ENCODE assay signal across 11 cellular contexts in the genomic region with DNA sequence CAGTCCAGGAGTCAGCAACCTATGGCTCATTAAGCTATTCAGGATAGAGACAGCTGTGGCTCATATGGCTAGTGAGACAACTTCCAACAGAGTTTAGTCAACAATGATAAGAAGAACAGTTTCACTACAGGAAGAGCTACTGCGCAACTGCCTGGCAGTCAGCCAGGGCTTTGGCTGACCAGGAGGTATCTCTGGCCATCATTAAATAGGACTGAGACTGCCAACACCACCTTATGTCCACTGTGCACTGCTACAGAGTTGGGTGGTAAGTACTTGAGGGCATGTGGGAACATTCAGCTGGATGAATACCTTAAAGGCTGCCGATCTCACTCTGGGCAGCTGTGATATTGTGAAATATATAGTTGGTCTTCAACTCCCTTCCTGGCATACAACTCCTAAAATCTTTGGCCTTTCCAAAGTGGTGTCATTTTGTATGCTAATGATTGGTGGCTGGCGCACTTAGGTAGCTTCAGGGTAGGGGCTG. TPM values are rescaled to one million over a fixed set of nuclear protein-coding genes. Genes with fewer than 3 reads are reported as not detected.
A peak's percentile ranks its signal among the peaks of the same experiment; 100 is the strongest.
DNase-seq lines count a peak whose midpoint lies in the region; ATAC-seq and TF ChIP-seq lines count a peak whose summit lies in the region.
"Had no signal": no experiment of that assay in that cellular context is flagged by ENCODE, and none has a peak within 500 bp of the region (broad histone marks: within the 10 kb centered on the region; RNA-seq: fewer than 3 reads in every experiment).

No MANE protein-coding gene starts in this region.

- H3K4me3 ChIP-seq in cardiac fibroblast (replicated peaks in 1 of 2; ENCODE audit: low read depth in 2 of 2, low read length in 2 of 2): peak overlapping the region in 1 of 2 donors; percentile 18
- H3K4me3 ChIP-seq in mucosa of descending colon: no peak overlapping the region

- H3K4me1 ChIP-seq in mucosa of descending colon (ENCODE audit: low read depth): peaks cover 5% of the 10 kb centered on the region

- no peaks in the 10 kb centered on the region for H3K36me3 ChIP-seq in mucosa of descending colon (ENCODE audit: low read depth)

- no peaks in the 10 kb centered on the region for H3K9me3 ChIP-seq in mucosa of descending colon

- DNase-seq in DMS53 treated with DMSO at 0.1 percent for 48 hours (lab: John Stamatoyannopoulos, UW; ENCODE audit: unreplicated experiment): peak; percentile 29
- DNase-seq in NCI-H226: peak; percentile 95
- peak; percentile 93 to 96 for DNase-seq in cardiac fibroblast (ENCODE audit: low read depth in 2 of 2)
- peak; percentile 75 to 81 (median 76) for DNase-seq in mucosa of descending colon
- no peak for DNase-seq in stimulated activated CD4-positive, alpha-beta T cell treated with anti-CD3 and anti-CD28 coated beads, Interleukin-2, amount 100 ng/mL, for 24 hours
- DNase-seq in DMS79 (lab: John Stamatoyannopoulos, UW): no peak
- no peak for DNase-seq in T1000 (lab: John Stamatoyannopoulos, UW)
- DNase-seq: activated CD4-positive, alpha-beta T cell treated with anti-CD3 and anti-CD28 coated beads, Interleukin-2, amount 10 ng/mL, durations not matched to agents 24 days and 14 days; NCI-H1105 had no signal

- ATAC-seq in mucosa of descending colon: peak; percentile 94
- ATAC-seq in GM18511 (IDR thresholded peaks at IDR 0.05; ENCODE audit: unreplicated experiment): no peak

- TF ChIP-seq CTCF in cardiac fibroblast (IDR thresholded peaks at IDR 0.05; ENCODE audit: low read depth, low read length) (no peak), mucosa of descending colon (IDR thresholded peaks at IDR 0.05) (no peak)

- intact Hi-C loops in mucosa of descending colon (cut with DNase I, micrococcal nuclease): no loop called here

RNA-seq across cellular contexts. Expression of a gene that starts 52.2 kb away (rescaled TPM):
- under 1 TPM in 2 of 3 donors, not detected in 1; 0.13 to 0.41 TPM for total RNA-seq in mucosa of descending colon
- total RNA-seq: activated CD4-positive, alpha-beta T cell treated with anti-CD3 and anti-CD28 coated beads, Interleukin-2, amount 10 ng/mL, durations not matched to agents 24 days and 14 days; posterior vena cava had no signal

RNA-seq across cellular contexts. Expression of a gene that starts 59.8 kb away (rescaled TPM):
- 100 to 1,000 TPM; 105 to 206 (median 182) TPM for total RNA-seq in mucosa of descending colon

Comparison
In these comparisons a context has a peak if more than half of its experiments do, and no peak if none do; other contexts are left out.
1. DNase-seq: peak in DMS53 treated with DMSO at 0.1 percent for 48 hours (single experiment), NCI-H226 (single experiment), cardiac fibroblast (2 of 2) and mucosa of descending colon (3 of 3); none in stimulated activated CD4-positive, alpha-beta T cell treated with anti-CD3 and anti-CD28 coated beads, Interleukin-2, amount 100 ng/mL, for 24 hours (0 of 2), DMS79 (single experiment) and T1000 (single experiment).